ENCODE assay signal across 8 cellular contexts in genomic region chr3:49218471-49218989, GRCh38. TPM values are rescaled to one million over a fixed set of nuclear protein-coding genes. Genes with fewer than 3 reads are reported as not detected.
DNase-seq lines count a peak whose midpoint lies in the region; ATAC-seq, FAIRE-seq and TF ChIP-seq lines count a peak whose summit lies in the region.
"Not testable (repeated sequence)": the region's sequence is repeated elsewhere in the genome, so short reads cannot be mapped to it uniquely, and the experiment has no call there.

No MANE protein-coding gene starts in this region.

- CTCF ChIA-PET in HCT116 (lab: Charles Lee) = not testable (repeated sequence)

- H3K36me3 ChIP-seq in HCT116 (ENCODE audit: control insufficient read depth in 1 of 2, insufficient read depth in 2 of 2, low read length in 2 of 2); bronchial epithelial cell (ENCODE audit: control insufficient read depth, insufficient read depth, low read length): not testable (repeated sequence)

- DNase-seq in AG09309 (ENCODE audit: low read depth) = peak; percentile 91
- DNase-seq in HCT116 (ENCODE audit: low read depth, low spot score) = peak; percentile 86
- peak; percentile 56 for DNase-seq in NCI-H2196 (lab: John Stamatoyannopoulos, UW; ENCODE audit: unreplicated experiment)
- peak; percentile 77 to 82 for DNase-seq in SW 1271 (lab: John Stamatoyannopoulos, UW)
- DNase-seq in bronchial epithelial cell (ENCODE audit: low read depth) = peak; percentile 96
- DNase-seq in head of caudate nucleus = peak in 34 of 42 donors; percentile 3 to 75 (median 36)
- DNase-seq in mesenteric fat pad (ENCODE audit: low spot score) = peak; percentile 60

- H3K4me2 ChIP-seq in HCT116 (ENCODE audit: low read length) = peak overlapping the region; percentile 55

- TF ChIP-seq RAD21 in HCT116 (IDR thresholded peaks at IDR 0.05; ENCODE audit: low read depth) = peak; percentile 25; the same call in 1 of the 2 replicates

- TF ChIP-seq POLR2A in HCT116 (IDR thresholded peaks at IDR 0.05; ENCODE audit: borderline replicate concordance, extremely low read depth, insufficient read depth, insufficient read length) = not testable (repeated sequence)

- H2AFZ ChIP-seq in HCT116 (ENCODE audit: low read depth, low read length, poor library complexity, severe bottlenecking) = peak overlapping the region; percentile 80

- intact Hi-C loops in HCT116 (cut with micrococcal nuclease); head of caudate nucleus (cut with DNase I): not testable (repeated sequence)

- H3K79me2 ChIP-seq in HCT116 (ENCODE audit: insufficient read depth, low read length) = not testable (repeated sequence)

- H3K4me3 ChIP-seq in AG09309 (ENCODE audit: control insufficient read depth, low read depth, low read length); bronchial epithelial cell (ENCODE audit: low read depth, low read length); skin epidermis: not testable (repeated sequence)
- H3K4me3 ChIP-seq in HCT116 (replicated peaks in 1 of 2; ENCODE audit: low read depth in 1 of 2, low read length in 2 of 2) = 0 out of 4 replicates have a peak overlapping the region, but pooled peaks of 1 of the 2 experiments have one; percentile 11

- H4K20me1 ChIP-seq in HCT116 (ENCODE audit: insufficient read depth) = not testable (repeated sequence)

- BruUV-seq in HCT116 (replicated peaks; lab: Mats Ljungman, UMichigan) = not testable (repeated sequence)

- H3K27me3 ChIP-seq in HCT116 (ENCODE audit: insufficient read depth, low read length); bronchial epithelial cell (ENCODE audit: control insufficient read depth, insufficient read depth, low read length): not testable (repeated sequence)

- RAD21 ChIA-PET in HCT116 (lab: Charles Lee; ENCODE audit: low non-redundant PET in 1 of 2, low total read pairs in 2 of 2, uncharacterized antibody in 2 of 2, unreplicated experiment in 2 of 2) = not testable (repeated sequence)

- H3K4me1 ChIP-seq in HCT116 (ENCODE audit: control insufficient read depth in 1 of 2, insufficient read depth in 2 of 2, low read length in 2 of 2) = peaks cover 14 to 17% of the 10 kb centered on the region in 2 experiments; a peak in 3 of 4 replicates

- H3K9me3 ChIP-seq in HCT116 (ENCODE audit: control insufficient read depth in 1 of 2, insufficient read depth in 1 of 2, low read depth in 1 of 2, low read length in 2 of 2) = peaks cover 5 to 16% of the 10 kb centered on the region in 2 experiments; a peak in 1 of 4 replicates

- peak; percentile 86 for ATAC-seq in HCT116

- TF ChIP-seq CTCF in AG09309 (IDR thresholded peaks at IDR 0.05; ENCODE audit: control insufficient read depth, insufficient read depth, low read depth, low read length, missing control alignments); HCT116 (IDR thresholded peaks at IDR 0.05 in 2 of 3, conservative IDR thresholded peaks at IDR 0.05 in 1 of 3; ENCODE audit: borderline replicate concordance in 1 of 3, insufficient read depth in 1 of 3, low read depth in 2 of 3, low read length in 2 of 3); bronchial epithelial cell (IDR thresholded peaks at IDR 0.05; ENCODE audit: insufficient read depth, low read length, severe bottlenecking): not testable (repeated sequence)

- POLR2A ChIA-PET in HCT116 (lab: Charles Lee) = not testable (repeated sequence)

- FAIRE-seq in bronchial epithelial cell (lab: Jason Lieb, UNC) = peak; percentile 98

- peak overlapping the region; percentile 35 for H3K9ac ChIP-seq in HCT116 (ENCODE audit: low read length)

- H3K27ac ChIP-seq in HCT116 (ENCODE audit: low read depth, low read length) (peak overlapping the region; percentile 73), skin epidermis (peak overlapping the region in 20 of 21 experiments; percentile 0 to 78 (median 58))

- not testable (repeated sequence) for H3K9me2 ChIP-seq in HCT116 (ENCODE audit: insufficient read depth)

TF ChIP-seq in HCT116, 20 proteins besides CTCF, POLR2A, EP300 and RAD21:
- TF ChIP-seq MAX (IDR thresholded peaks at IDR 0.05) = peak; percentile 58
- 0 out of 2 replicates have a peak, but pooled peaks have one; percentile 38 for TF ChIP-seq ATF3 (IDR thresholded peaks at IDR 0.05)
- TF ChIP-seq ZFX (IDR thresholded peaks at IDR 0.05) = peak; percentile 37
- TF ChIP-seq ZBTB33 (IDR thresholded peaks at IDR 0.05; ENCODE audit: extremely low read depth, insufficient replicate concordance, low read length) = peak; percentile 21
- TF ChIP-seq CEBPB (IDR thresholded peaks at IDR 0.05; ENCODE audit: low read depth) = peak; percentile 82
- peak; percentile 61; the same call in 1 of the 2 replicates for TF ChIP-seq EGR1 (IDR thresholded peaks at IDR 0.05; ENCODE audit: low read depth)
- TF ChIP-seq SP1 (IDR thresholded peaks at IDR 0.05; ENCODE audit: low read depth) = peak; percentile 74
- TF ChIP-seq CBX3 (IDR thresholded peaks at IDR 0.05; ENCODE audit: low read depth) = peak; percentile 98
- peak; percentile 85 for TF ChIP-seq FOSL1 (IDR thresholded peaks at IDR 0.05; ENCODE audit: low read depth)
- TF ChIP-seq JUND (IDR thresholded peaks at IDR 0.05) = peak; percentile 88

RNA-seq across cellular contexts. Expression of gene KLHDC8B, which starts 47.1 kb away (rescaled TPM):
- total RNA-seq in HCT116 (2021; ENCODE audit: unreplicated experiment) = 10.4 TPM
- polyA plus RNA-seq in HCT116 (2012) = 10.8 and 11.6 TPM in 2 replicates
- 37.9 and 95.5 TPM in 2 replicates for total RNA-seq in bronchial epithelial cell
- 53.5 TPM for total RNA-seq in mesenteric fat pad

RNA-seq across cellular contexts. Expression of gene CCDC71, which starts 52.4 kb away (rescaled TPM):
- total RNA-seq in HCT116 (2021; ENCODE audit: unreplicated experiment) (32.8 TPM), bronchial epithelial cell (19.1 and 19.5 TPM in 2 replicates), mesenteric fat pad (19.4 TPM)
- 19.7 and 24.3 TPM in 2 replicates for polyA plus RNA-seq in HCT116 (2012)

RNA-seq across cellular contexts. Expression of gene C3orf62, which starts 58.5 kb away (rescaled TPM):
- total RNA-seq in HCT116 (2021; ENCODE audit: unreplicated experiment) (5.9 TPM), bronchial epithelial cell (0.79 and 1.8 TPM in 2 replicates), mesenteric fat pad (5.8 TPM)
- 2.7 and 4.2 TPM in 2 replicates for polyA plus RNA-seq in HCT116 (2012)

Comparison
In these comparisons a context has a peak if more than half of its experiments do, and no peak if none do; other contexts are left out.
1. DNase-seq: peak in every context shown above with its lines; median percentile 96 in bronchial epithelial cell; 91 in AG09309; 86 in HCT116; 80 in SW 1271; 60 in mesenteric fat pad; 56 in NCI-H2196; 36 in head of caudate nucleus.